In genomic region chr5:53991942-53992341, GRCh38 we compare ENCODE assay signal across 2 cellular contexts.
TF ChIP-seq lines count a peak whose summit lies in the region.

No MANE protein-coding gene starts in this region.

TF ChIP-seq in WTC11, 78 proteins besides CTCF, POLR2A, EP300 and RAD21 (continued from another document):
- no peak for TF ChIP-seq USF2 (CRISPR knock-in tag; IDR thresholded peaks at IDR 0.05)
- TF ChIP-seq FOXP4 (CRISPR knock-in tag; IDR thresholded peaks at IDR 0.05): no peak
- no peak for TF ChIP-seq HMGA2 (CRISPR knock-in tag; IDR thresholded peaks at IDR 0.05)
- TF ChIP-seq CDX4 (CRISPR knock-in tag; IDR thresholded peaks at IDR 0.05; ENCODE audit: borderline replicate concordance): no peak
- TF ChIP-seq ATF3 (CRISPR knock-in tag; conservative IDR thresholded peaks at IDR 0.05): no peak
- no peak for TF ChIP-seq ZSCAN18 (CRISPR knock-in tag; IDR thresholded peaks at IDR 0.05)

TF ChIP-seq in liver, 16 proteins besides CTCF, POLR2A, EP300 and RAD21 (continued from another document):
- TF ChIP-seq REST (IDR thresholded peaks at IDR 0.05): no peak
- TF ChIP-seq FOXA2 (IDR thresholded peaks at IDR 0.05): no peak
- no peak for TF ChIP-seq GABPA (IDR thresholded peaks at IDR 0.05 in 1 of 2, conservative IDR thresholded peaks at IDR 0.05 in 1 of 2)
- no peak for TF ChIP-seq ATF3 (IDR thresholded peaks at IDR 0.05)
- no peak for TF ChIP-seq HNF4A (conservative IDR thresholded peaks at IDR 0.05)
- no peak for TF ChIP-seq SP1 (IDR thresholded peaks at IDR 0.05)
- TF ChIP-seq JUND (IDR thresholded peaks at IDR 0.05): no peak
- TF ChIP-seq EGR1 (IDR thresholded peaks at IDR 0.05; ENCODE audit: low read depth in 2 of 2): no peak
- TF ChIP-seq FOXA1 (IDR thresholded peaks at IDR 0.05): no peak
